Comparison of ENCODE assay signal across 19 cellular contexts in the genomic region with DNA sequence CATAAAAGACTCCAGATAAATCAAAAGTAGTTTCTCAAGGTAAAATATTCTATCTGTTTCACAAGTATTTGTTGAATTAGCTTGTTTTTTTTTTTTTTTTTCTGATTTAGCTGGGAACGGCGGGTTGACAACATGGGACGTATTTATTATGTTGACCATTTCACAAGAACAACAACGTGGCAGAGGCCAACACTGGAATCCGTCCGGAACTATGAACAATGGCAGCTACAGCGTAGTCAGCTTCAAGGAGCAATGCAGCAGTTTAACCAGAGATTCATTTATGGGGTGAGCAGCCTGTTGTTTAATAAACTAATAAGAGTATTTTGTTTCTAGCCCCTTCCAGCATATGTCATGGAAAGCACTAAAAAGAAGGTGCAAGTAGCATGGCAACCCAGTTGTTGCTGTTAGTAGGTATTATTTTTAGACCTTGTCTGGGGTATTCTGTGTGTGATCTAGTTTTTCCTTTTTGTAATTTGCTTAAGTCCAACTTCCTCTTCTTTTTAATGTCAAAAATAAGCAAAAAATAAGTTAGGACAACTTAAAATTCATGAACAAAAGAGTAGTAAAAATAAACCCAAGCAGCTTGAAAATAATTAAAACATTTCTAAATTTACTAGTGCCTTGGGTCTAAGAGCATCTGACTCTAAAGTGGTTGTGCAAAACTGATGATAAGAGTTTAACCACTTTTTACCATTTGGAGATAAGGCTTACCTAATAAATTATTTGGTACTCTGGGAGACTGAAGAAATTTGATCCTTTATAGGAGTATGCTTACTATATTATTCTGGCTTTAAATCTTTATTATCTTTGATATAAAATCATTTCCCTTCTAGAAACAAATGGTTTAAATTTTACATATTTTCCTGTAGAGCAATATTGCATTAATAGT.
A peak's percentile ranks its signal among the peaks of the same experiment; 100 is the strongest.
DNase-seq lines count a peak whose midpoint lies in the region; ATAC-seq and TF ChIP-seq lines count a peak whose summit lies in the region.
"Had no signal": no experiment of that assay in that cellular context is flagged by ENCODE, and none has a peak within 500 bp of the region (broad histone marks: within the 10 kb centered on the region; RNA-seq: fewer than 3 reads in every experiment).

No MANE protein-coding gene starts in this region.

- H3K4me1 Mint-ChIP-seq in endodermal cell, result no peaks in the 10 kb centered on the region
- H3K4me1 Mint-ChIP-seq: activated naive CD4-positive, alpha-beta T cell treated with anti-CD3 and anti-CD28 coated beads, Interleukin-2, amount 10 ng/mL, durations not matched to agents 7 days and 5 days; nephron had no signal

- H3K9me2 ChIP-seq in Karpas-422 (replicated peaks; ENCODE audit: insufficient read depth, low read length), result no peaks in the 10 kb centered on the region

- H3K4me3 ChIP-seq in Karpas-422 (ENCODE audit: low read length), result no peak overlapping the region
- no peak overlapping the region for H3K4me3 ChIP-seq in endodermal cell (ENCODE audit: low read length)
- no peak overlapping the region for H3K4me3 ChIP-seq in neuronal stem cell (ENCODE audit: low read length in 2 of 2)
- H3K4me3 ChIP-seq: esophagus muscularis mucosa, prostate gland, thoracic aorta had no signal

- H3K4me2 ChIP-seq in Karpas-422 (ENCODE audit: low read depth, low read length, poor library complexity, severe bottlenecking) (no peak overlapping the region), neuronal stem cell (ENCODE audit: insufficient read depth, low read length, poor library complexity, severe bottlenecking) (no peak overlapping the region)

- H3K9me3 ChIP-seq in Karpas-422 (ENCODE audit: low read length) (no peaks in the 10 kb centered on the region), endodermal cell (ENCODE audit: control insufficient read depth, low read length) (no peaks in the 10 kb centered on the region), neuronal stem cell (replicated peaks in 1 of 2; ENCODE audit: control insufficient read depth in 2 of 2, insufficient read depth in 1 of 2, low read depth in 1 of 2, low read length in 2 of 2) (no peaks in the 10 kb centered on the region)
- H3K9me3 ChIP-seq: esophagus muscularis mucosa, prostate gland, thoracic aorta had no signal

- H3K23ac ChIP-seq in neuronal stem cell (ENCODE audit: low read depth, low read length, poor library complexity), result no peak overlapping the region

- H3K36me3 ChIP-seq in Karpas-422 (ENCODE audit: insufficient read depth, low read length) (peaks cover 41% of the 10 kb centered on the region), endodermal cell (ENCODE audit: control insufficient read depth, insufficient read depth, low read length) (peaks cover 94% of the 10 kb centered on the region), neuronal stem cell (replicated peaks in 1 of 2; ENCODE audit: control insufficient read depth in 2 of 2, insufficient read depth in 2 of 2, low read length in 2 of 2) (peaks cover 16 to 99% of the 10 kb centered on the region in 2 donors)
- H3K36me3 ChIP-seq: prostate gland had no signal

- no peak overlapping the region for H2BK15ac ChIP-seq in neuronal stem cell (ENCODE audit: low read length)

- H4K8ac ChIP-seq in neuronal stem cell (ENCODE audit: low read depth, low read length), result no peak overlapping the region

- H4K20me1 ChIP-seq in Karpas-422 (ENCODE audit: insufficient read depth, low read depth, low read length), result no peaks in the 10 kb centered on the region

- H4K91ac ChIP-seq in neuronal stem cell (ENCODE audit: low read depth, low read length, poor library complexity), result no peak overlapping the region

- peak overlapping the region; percentile 31 for H3K27ac Mint-ChIP-seq in endodermal cell
- H3K27ac Mint-ChIP-seq: activated naive CD4-positive, alpha-beta T cell treated with anti-CD3 and anti-CD28 coated beads, Interleukin-2, amount 10 ng/mL, durations not matched to agents 7 days and 5 days had no signal

- no peak overlapping the region for H2BK5ac ChIP-seq in neuronal stem cell (ENCODE audit: low read length)

- peaks cover 81% of the 10 kb centered on the region for H3K36me3 Mint-ChIP-seq in endodermal cell (ENCODE audit: low read depth)

- no peak for TF ChIP-seq CTCF in endodermal cell (conservative IDR thresholded peaks at IDR 0.05)

- no peak for ATAC-seq in HG02763 (IDR thresholded peaks at IDR 0.05; ENCODE audit: unreplicated experiment)
- ATAC-seq: left cardiac atrium, Right ventricle myocardium inferior had no signal

- H3K27ac ChIP-seq in Karpas-422 (ENCODE audit: low read length), result peak overlapping the region; percentile 30
- H3K27ac ChIP-seq in endodermal cell (ENCODE audit: low read depth, low read length), result no peak overlapping the region
- no peak overlapping the region for H3K27ac ChIP-seq in neuronal stem cell (replicated peaks; ENCODE audit: low read length)
- H3K27ac ChIP-seq: esophagus muscularis mucosa, prostate gland, thoracic aorta had no signal

- H2AK5ac ChIP-seq in neuronal stem cell (ENCODE audit: low read depth, low read length), result no peak overlapping the region

- no peak overlapping the region for H3K4ac ChIP-seq in neuronal stem cell (ENCODE audit: low read length)

- H2BK120ac ChIP-seq in neuronal stem cell (ENCODE audit: low read depth, low read length), result no peak overlapping the region

- H3K79me1 ChIP-seq in neuronal stem cell (ENCODE audit: low read depth, low read length), result no peaks in the 10 kb centered on the region

- H2AFZ ChIP-seq in Karpas-422 (ENCODE audit: low read length) (no peak overlapping the region), neuronal stem cell (ENCODE audit: low read length) (no peak overlapping the region)

- no peaks in the 10 kb centered on the region for H3K27me3 Mint-ChIP-seq in endodermal cell (ENCODE audit: insufficient read depth)
- H3K27me3 Mint-ChIP-seq: activated naive CD4-positive, alpha-beta T cell treated with anti-CD3 and anti-CD28 coated beads, Interleukin-2, amount 10 ng/mL, durations not matched to agents 7 days and 5 days; IgD-negative memory B cell had no signal

- H2BK12ac ChIP-seq in neuronal stem cell (ENCODE audit: low read length), result no peak overlapping the region

- no peak overlapping the region for H3K18ac ChIP-seq in neuronal stem cell (ENCODE audit: low read length)

- DNase-seq in Ammon's horn (ENCODE audit: low spot score) (peak; percentile 47), Karpas-422 (no peak), endodermal cell (no peak), midbrain (lab: John Stamatoyannopoulos, UW) (peak; percentile 56), neuronal stem cell (ENCODE audit: low spot score) (no peak), ureter (ENCODE audit: low spot score) (no peak), NOMO-1 treated with DMSO at 0.1 percent for 48 hours (lab: John Stamatoyannopoulos, UW; ENCODE audit: unreplicated experiment) (no peak)
- DNase-seq: activated naive CD4-positive, alpha-beta T cell treated with anti-CD3 and anti-CD28 coated beads, Interleukin-2, amount 10 ng/mL, durations not matched to agents 7 days and 5 days; effector memory CD4-positive, alpha-beta T cell; left cardiac atrium; MM.1S; NCI-H1694 had no signal

- no peak overlapping the region for H3K4me3 Mint-ChIP-seq in endodermal cell
- H3K4me3 Mint-ChIP-seq: activated naive CD4-positive, alpha-beta T cell treated with anti-CD3 and anti-CD28 coated beads, Interleukin-2, amount 10 ng/mL, durations not matched to agents 7 days and 5 days; IgD-negative memory B cell; nephron had no signal

- H3K27me3 ChIP-seq in Karpas-422 (ENCODE audit: low read length) (no peaks in the 10 kb centered on the region), endodermal cell (ENCODE audit: control insufficient read depth, insufficient read depth, low read length, poor library complexity, severe bottlenecking) (no peaks in the 10 kb centered on the region), neuronal stem cell (ENCODE audit: control insufficient read depth in 3 of 3, insufficient read depth in 3 of 3, low read depth in 1 of 3, low read length in 3 of 3) (no peaks in the 10 kb centered on the region)
- H3K27me3 ChIP-seq: esophagus muscularis mucosa had no signal

- 96 to 98% methylated on average over 5 to 7 of the region's 7 CpGs for WGBS in endodermal cell (ENCODE audit: insufficient coverage in 1 of 2, insufficient read length in 1 of 2), 2 experiments
- WGBS in neuronal stem cell (ENCODE audit: extremely low coverage in 2 of 2, insufficient read length in 2 of 2, insufficient replicate concordance in 1 of 2), 2 donors, result no CpG with 5 or more reads among the region's 7 CpGs

- H3K9ac ChIP-seq in Karpas-422 (ENCODE audit: low read length) (no peak overlapping the region), endodermal cell (ENCODE audit: extremely low read depth, low read length, poor library complexity, severe bottlenecking) (no peak overlapping the region), neuronal stem cell (ENCODE audit: low read depth, low read length, poor library complexity) (no peak overlapping the region)

- no peak overlapping the region for H3K14ac ChIP-seq in neuronal stem cell (ENCODE audit: low read length)

- H3K9me3 Mint-ChIP-seq in endodermal cell, result no peaks in the 10 kb centered on the region
- H3K9me3 Mint-ChIP-seq: activated naive CD4-positive, alpha-beta T cell treated with anti-CD3 and anti-CD28 coated beads, Interleukin-2, amount 10 ng/mL, durations not matched to agents 7 days and 5 days; IgD-negative memory B cell; nephron had no signal

- no peaks in the 10 kb centered on the region for H3K79me2 ChIP-seq in Karpas-422 (ENCODE audit: low read length)

- H3K4me1 ChIP-seq in Karpas-422 (ENCODE audit: low read length) (peaks cover 13% of the 10 kb centered on the region), endodermal cell (ENCODE audit: control insufficient read depth, insufficient read depth, low read length) (no peaks in the 10 kb centered on the region), neuronal stem cell (ENCODE audit: control insufficient read depth in 2 of 2, insufficient read depth in 1 of 2, low read depth in 1 of 2, low read length in 2 of 2) (no peaks in the 10 kb centered on the region)
- H3K4me1 ChIP-seq: esophagus muscularis mucosa, prostate gland had no signal

Comparison
In these comparisons a context has a peak if more than half of its experiments do, and no peak if none do; other contexts are left out.
1. DNase-seq: peak in Ammon's horn (single experiment) and midbrain (single experiment); none in Karpas-422 (single experiment), endodermal cell (single experiment), neuronal stem cell (single experiment), ureter (single experiment) and NOMO-1 treated with DMSO at 0.1 percent for 48 hours (single experiment).